Comparison of ENCODE assay signal across 8 cellular contexts in the genomic region with DNA sequence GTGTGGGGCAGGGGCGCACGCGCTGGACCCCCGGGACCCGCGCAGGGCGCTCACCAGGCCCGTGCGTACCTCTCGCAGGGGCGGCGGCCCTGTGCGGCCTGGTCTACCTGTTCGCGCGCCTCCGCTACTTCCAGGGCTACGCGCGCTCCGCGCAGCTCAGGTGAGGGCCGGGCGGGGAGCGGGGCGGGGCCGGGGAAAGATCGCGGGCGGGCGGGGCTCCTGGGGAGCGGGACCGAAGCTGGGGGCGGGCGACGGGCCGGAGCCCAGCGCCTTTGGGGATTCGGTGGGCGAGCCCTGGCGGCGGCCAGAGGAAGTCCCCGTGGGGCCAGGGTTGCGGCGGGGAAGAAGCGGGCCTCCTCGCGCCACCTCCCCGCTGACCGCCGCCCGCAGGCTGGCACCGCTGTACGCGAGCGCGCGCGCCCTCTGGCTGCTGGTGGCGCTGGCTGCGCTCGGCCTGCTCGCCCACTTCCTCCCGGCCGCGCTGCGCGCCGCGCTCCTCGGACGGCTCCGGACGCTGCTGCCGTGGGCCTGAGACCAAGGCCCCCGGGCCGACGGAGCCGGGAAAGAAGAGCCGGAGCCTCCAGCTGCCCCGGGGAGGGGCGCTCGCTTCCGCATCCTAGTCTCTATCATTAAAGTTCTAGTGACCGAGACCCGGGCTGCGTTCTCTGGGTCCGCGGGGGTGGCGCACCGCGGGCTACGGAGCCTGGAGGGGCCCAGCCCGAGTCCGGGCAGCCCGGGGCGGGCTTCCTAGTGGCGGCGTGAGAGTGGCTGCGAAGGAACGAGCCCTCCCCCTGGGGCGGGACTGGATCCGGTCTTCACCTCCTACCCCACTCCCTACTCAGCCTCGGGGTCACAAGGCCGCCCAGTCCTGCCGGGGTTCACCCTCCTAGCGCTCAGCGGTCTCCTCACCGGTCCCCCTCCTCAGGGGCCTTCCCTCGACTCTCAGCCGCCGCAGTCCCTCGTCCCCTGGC. TPM values are rescaled to one million over a fixed set of nuclear protein-coding genes. Genes with fewer than 3 reads are reported as not detected.
DNase-seq lines count a peak whose midpoint lies in the region; ATAC-seq and TF ChIP-seq lines count a peak whose summit lies in the region.

No MANE protein-coding gene starts in this region.

- no peaks in the 10 kb centered on the region for H3K9me3 ChIP-seq in uterus

- peak; percentile 36; the same call in 1 of the 2 replicates for TF ChIP-seq EP300 in Ishikawa (IDR thresholded peaks at IDR 0.05; ENCODE audit: borderline replicate concordance)

- intact Hi-C loops in uterus (cut with DNase I; ENCODE audit: low total_unique reads), result no loop called here

- H3K4me1 ChIP-seq in uterus, result peaks cover 0 to 9% of the 10 kb centered on the region in 2 donors

- DNase-seq in GM03348 (ENCODE audit: low spot score), result peak; percentile 91
- peak; percentile 45 for DNase-seq in SHP77 treated with DMSO at 0.1 percent for 48 hours (lab: John Stamatoyannopoulos, UW)
- peak; percentile 91 for DNase-seq in glomerular visceral epithelial cell (ENCODE audit: extremely low spot score)
- peak in 44 of 56 donors; percentile 35 to 82 (median 60) for DNase-seq in nucleus accumbens (lab: John Stamatoyannopoulos, UW)
- peak; percentile 67 to 77 for DNase-seq in uterus

- peak; percentile 6 to 42 for TF ChIP-seq POLR2A in uterus (IDR thresholded peaks at IDR 0.05)

- peaks cover 7% of the 10 kb centered on the region for H3K36me3 Mint-ChIP-seq in activated naive CD4-positive, alpha-beta T cell treated with anti-CD3 and anti-CD28 coated beads, Interleukin-2, amount 50 U/mL, for 24 hours

- no peaks in the 10 kb centered on the region for H3K36me3 ChIP-seq in uterus

- TF ChIP-seq CTCF in uterus (IDR thresholded peaks at IDR 0.05), result peak; percentile 69 to 96 (median 94)

- H3K9me3 Mint-ChIP-seq in activated naive CD4-positive, alpha-beta T cell treated with anti-CD3 and anti-CD28 coated beads, Interleukin-2, amount 50 U/mL, for 24 hours, result no peaks in the 10 kb centered on the region

- TF ChIP-seq RAD21 in Ishikawa (IDR thresholded peaks at IDR 0.05; ENCODE audit: low read depth), result peak; percentile 39; the same call in 1 of the 2 replicates

- H3K27ac Mint-ChIP-seq in activated naive CD4-positive, alpha-beta T cell treated with anti-CD3 and anti-CD28 coated beads, Interleukin-2, amount 50 U/mL, for 24 hours, result no peak overlapping the region

- H3K4me3 ChIP-seq in uterus, result peak overlapping the region; percentile 46 to 52

- H3K4me1 Mint-ChIP-seq in activated naive CD4-positive, alpha-beta T cell treated with anti-CD3 and anti-CD28 coated beads, Interleukin-2, amount 50 U/mL, for 24 hours, result peaks cover 24% of the 10 kb centered on the region

- H3K27me3 ChIP-seq in uterus, result no peaks in the 10 kb centered on the region

- H3K27ac ChIP-seq in uterus, result peak overlapping the region; percentile 77 to 81

- H3K4me3 Mint-ChIP-seq in activated naive CD4-positive, alpha-beta T cell treated with anti-CD3 and anti-CD28 coated beads, Interleukin-2, amount 50 U/mL, for 24 hours, result peak overlapping the region; percentile 59

- no peaks in the 10 kb centered on the region for H3K27me3 Mint-ChIP-seq in activated naive CD4-positive, alpha-beta T cell treated with anti-CD3 and anti-CD28 coated beads, Interleukin-2, amount 50 U/mL, for 24 hours

- peak; percentile 78 for ATAC-seq in GM21723 (IDR thresholded peaks at IDR 0.05; ENCODE audit: unreplicated experiment)

TF ChIP-seq in Ishikawa, 13 proteins besides CTCF, POLR2A, EP300 and RAD21:
- TF ChIP-seq YY1 (IDR thresholded peaks at IDR 0.05; ENCODE audit: low read depth) (no peak), EGR1 (IDR thresholded peaks at IDR 0.05) (peak; percentile 42), ZBTB7A (IDR thresholded peaks at IDR 0.05; ENCODE audit: low read depth) (peak; percentile 28; the same call in 1 of the 2 replicates), CREB1 (IDR thresholded peaks at IDR 0.05; ENCODE audit: low read depth) (no peak), TCF12 (IDR thresholded peaks at IDR 0.05; ENCODE audit: low read depth) (peak; percentile 38; the same call in 1 of the 2 replicates), TAF1 (IDR thresholded peaks at IDR 0.05; ENCODE audit: low read depth) (peak; percentile 50; the same call in 1 of the 2 replicates), FOXM1 (IDR thresholded peaks at IDR 0.05; ENCODE audit: borderline replicate concordance, low read depth) (no peak), NFIC (IDR thresholded peaks at IDR 0.05) (no peak; the same call in 1 of the 2 replicates), CEBPB (IDR thresholded peaks at IDR 0.05) (no peak), TEAD4 (IDR thresholded peaks at IDR 0.05) (peak; percentile 37), MAX (IDR thresholded peaks at IDR 0.05) (peak; percentile 39), REST (IDR thresholded peaks at IDR 0.05; ENCODE audit: low read depth) (no peak)
- TF ChIP-seq, protein P1, sequence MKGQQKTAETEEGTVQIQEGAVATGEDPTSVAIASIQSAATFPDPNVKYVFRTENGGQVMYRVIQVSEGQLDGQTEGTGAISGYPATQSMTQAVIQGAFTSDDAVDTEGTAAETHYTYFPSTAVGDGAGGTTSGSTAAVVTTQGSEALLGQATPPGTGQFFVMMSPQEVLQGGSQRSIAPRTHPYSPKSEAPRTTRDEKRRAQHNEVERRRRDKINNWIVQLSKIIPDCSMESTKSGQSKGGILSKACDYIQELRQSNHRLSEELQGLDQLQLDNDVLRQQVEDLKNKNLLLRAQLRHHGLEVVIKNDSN (IDR thresholded peaks at IDR 0.05), result no peak
TF ChIP-seq in Ishikawa: peak in this region for 6.

RNA-seq across cellular contexts. Expression of gene LTC4S, which starts 2.4 kb away (rescaled TPM):
- 10 to 100 TPM in 2 of 4 donors, 1 to 10 TPM in 1, not detected in 1; 4.1 to 22.9 (median 13.6) TPM for total RNA-seq in uterus

RNA-seq across cellular contexts. Expression of gene MGAT4B, which starts 10.5 kb away (rescaled TPM):
- 10 to 100 TPM; 31.8 to 87.4 (median 66.4) TPM for total RNA-seq in uterus

RNA-seq across cellular contexts. Expression of gene SQSTM1, which starts 24.6 kb away (rescaled TPM):
- total RNA-seq in uterus, result 100 to 1,000 TPM in 3 of 4 donors, 10 to 100 TPM in 1; 94.7 to 874 (median 439) TPM

Comparison
In these comparisons a context has a peak if more than half of its experiments do, and no peak if none do; other contexts are left out.
1. Peak in every context shown above with its lines: DNase-seq, ATAC-seq, H3K4me3 ChIP-seq and H3K27ac ChIP-seq.